Comparison of ENCODE assay signal across 31 cellular contexts in the genomic region with DNA sequence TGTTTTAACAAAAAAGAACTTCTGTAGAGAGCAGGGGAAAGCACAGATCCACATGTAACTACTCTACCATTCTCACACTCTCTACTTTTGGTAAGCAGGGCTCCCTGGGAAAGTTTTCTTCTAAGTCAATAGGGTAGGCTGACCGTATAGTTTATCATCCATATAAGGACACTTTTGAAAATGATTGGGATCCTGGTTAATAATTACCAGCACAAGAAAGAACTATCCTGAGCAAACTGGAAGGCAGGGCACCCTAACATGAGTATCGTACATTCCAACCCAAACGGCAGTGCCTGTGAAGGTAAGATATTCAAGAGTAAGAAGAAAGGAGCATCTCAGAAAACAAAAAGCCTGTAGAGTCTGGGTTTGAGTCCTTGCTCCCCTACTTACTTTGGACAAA. TPM values are rescaled to one million over a fixed set of nuclear protein-coding genes. Genes with fewer than 3 reads are reported as not detected.
"Had no signal": no experiment of that assay in that cellular context is flagged by ENCODE, and none has a peak within 500 bp of the region (broad histone marks: within the 10 kb centered on the region; RNA-seq: fewer than 3 reads in every experiment).

No MANE protein-coding gene starts in this region.

- H3K27ac ChIP-seq: colonic mucosa, esophagus muscularis mucosa, foreskin keratinocyte, heart right ventricle, prostate gland, skin epidermis, spleen, suprapubic skin, transverse colon, upper lobe of right lung, vagina had no signal

- H3K27ac Mint-ChIP-seq: immature natural killer cell; memory B cell; naive thymus-derived CD4-positive, alpha-beta T cell; nephron; stimulated activated naive CD8-positive, alpha-beta T cell treated with anti-CD3 and anti-CD28 coated beads, Interleukin-15, amount 100 ng/mL, for 72 hours had no signal

- H3K9me3 Mint-ChIP-seq: immature natural killer cell; memory B cell; naive thymus-derived CD4-positive, alpha-beta T cell; nephron; stimulated activated naive CD8-positive, alpha-beta T cell treated with anti-CD3 and anti-CD28 coated beads, Interleukin-15, amount 100 ng/mL, for 72 hours had no signal

- DNase-seq: colonic mucosa; dermis blood vessel endothelial cell; effector memory CD4-positive, alpha-beta T cell; foreskin keratinocyte; glutamatergic neuron; heart right ventricle; hypothalamus; immature natural killer cell; islet precursor cell; kidney glomerular epithelial cell; midbrain; naive thymus-derived CD4-positive, alpha-beta T cell; nucleus accumbens; right cardiac atrium; spleen; stimulated activated CD4-positive, alpha-beta T cell treated with anti-CD3 and anti-CD28 coated beads, Interleukin-2, amount 100 ng/mL, for 48 hours; stimulated activated CD8-positive, alpha-beta memory T cell treated with anti-CD3 and anti-CD28 coated beads, Interleukin-4, amount 100 ng/mL, for 48 hours; stimulated activated naive CD4-positive, alpha-beta T cell; stimulated activated naive CD8-positive, alpha-beta T cell treated with anti-CD3 and anti-CD28 coated beads, Interleukin-15, amount 100 ng/mL, for 72 hours; transverse colon; upper lobe of right lung had no signal

- H3K36me3 Mint-ChIP-seq: immature natural killer cell; memory B cell; naive thymus-derived CD4-positive, alpha-beta T cell had no signal

- H3K4me1 Mint-ChIP-seq: immature natural killer cell; memory B cell; naive thymus-derived CD4-positive, alpha-beta T cell; nephron; stimulated activated naive CD8-positive, alpha-beta T cell treated with anti-CD3 and anti-CD28 coated beads, Interleukin-15, amount 100 ng/mL, for 72 hours had no signal

- H3K4me3 ChIP-seq: colonic mucosa, esophagus muscularis mucosa, heart right ventricle, lung, prostate gland, skin epidermis, spleen, suprapubic skin, transverse colon, upper lobe of right lung, vagina had no signal

- ATAC-seq: foreskin keratinocyte; heart right ventricle; left lobe of liver; naive thymus-derived CD4-positive, alpha-beta T cell; right cardiac atrium; stimulated activated naive CD8-positive, alpha-beta T cell treated with anti-CD3 and anti-CD28 coated beads, Interleukin-15, amount 100 ng/mL, for 72 hours; upper lobe of right lung had no signal

- FAIRE-seq: endothelial cell of umbilical vein had no signal

- H3K27me3 Mint-ChIP-seq: stimulated activated naive CD8-positive, alpha-beta T cell treated with anti-CD3 and anti-CD28 coated beads, Interleukin-15, amount 100 ng/mL, for 72 hours had no signal

- H3K4me1 ChIP-seq: colonic mucosa, esophagus muscularis mucosa, foreskin keratinocyte, heart right ventricle, prostate gland, spleen, suprapubic skin, transverse colon, upper lobe of right lung, vagina had no signal

- H3K27me3 ChIP-seq: colonic mucosa, esophagus muscularis mucosa, spleen, suprapubic skin, transverse colon, upper lobe of right lung, vagina had no signal

- H3K4me3 Mint-ChIP-seq: immature natural killer cell; memory B cell; naive thymus-derived CD4-positive, alpha-beta T cell; nephron; stimulated activated naive CD8-positive, alpha-beta T cell treated with anti-CD3 and anti-CD28 coated beads, Interleukin-15, amount 100 ng/mL, for 72 hours had no signal

- H3K36me3 ChIP-seq: colonic mucosa, esophagus muscularis mucosa, heart right ventricle, prostate gland, spleen, suprapubic skin, transverse colon, upper lobe of right lung, vagina had no signal

- H3K9me3 ChIP-seq: colonic mucosa, esophagus muscularis mucosa, heart right ventricle, prostate gland, spleen, suprapubic skin, transverse colon, upper lobe of right lung, vagina had no signal

RNA-seq across cellular contexts. Expression of a gene that starts 22.1 kb away (rescaled TPM):
- total RNA-seq: naive thymus-derived CD4-positive, alpha-beta T cell had no signal
- polyA plus RNA-seq: immature natural killer cell had no signal
